In genomic region chr1:93328809-93329477, GRCh38 we compare ENCODE assay signal across 10 cellular contexts. TPM values are rescaled to one million over a fixed set of nuclear protein-coding genes. Genes with fewer than 3 reads are reported as not detected.
DNase-seq lines count a peak whose midpoint lies in the region; ATAC-seq and TF ChIP-seq lines count a peak whose summit lies in the region.
"Had no signal": no experiment of that assay in that cellular context is flagged by ENCODE, and none has a peak within 500 bp of the region (broad histone marks: within the 10 kb centered on the region; RNA-seq: fewer than 3 reads in every experiment).

No MANE protein-coding gene starts in this region.

- no peak overlapping the region for H3K4me3 ChIP-seq in WERI-Rb-1 (ENCODE audit: low read depth, low read length)

- H3K9me3 ChIP-seq in WERI-Rb-1 (ENCODE audit: severe bottlenecking) = no peaks in the 10 kb centered on the region

- peak; percentile 89 for ATAC-seq in GM19395 (IDR thresholded peaks at IDR 0.05; ENCODE audit: unreplicated experiment)
- peak; percentile 87 for ATAC-seq in HG03025 (IDR thresholded peaks at IDR 0.05; ENCODE audit: low FRiP score, unreplicated experiment)
- ATAC-seq: activated CD4-positive, CD25-positive, alpha-beta regulatory T cell treated with anti-CD3 and anti-CD28 coated beads, Interleukin-2, amount 50 U/mL, for 24 hours had no signal

- peak overlapping the region; percentile 46 for H3K27ac ChIP-seq in WERI-Rb-1

- H3K27me3 ChIP-seq in WERI-Rb-1 (ENCODE audit: insufficient read depth, low read depth, severe bottlenecking) = no peaks in the 10 kb centered on the region

- H3K36me3 ChIP-seq in WERI-Rb-1 = no peaks in the 10 kb centered on the region

- TF ChIP-seq CTCF in WERI-Rb-1 (IDR thresholded peaks at IDR 0.05; ENCODE audit: low read depth, low read length) = no peak

- peak; percentile 58 for DNase-seq in AG20443 (ENCODE audit: low spot score)
- DNase-seq in WERI-Rb-1 = peak; percentile 22
- no peak for DNase-seq in GM19240 (ENCODE audit: insufficient read length, low spot score)
- no peak for DNase-seq in HT-29 (ENCODE audit: low spot score)
- no peak for DNase-seq in effector CD8-positive, alpha-beta T cell (lab: John Stamatoyannopoulos, UW)
- DNase-seq in NCI-H187 treated with DMSO at 0.1 percent for 48 hours (lab: John Stamatoyannopoulos, UW) = no peak
- DNase-seq: ACHN had no signal

RNA-seq across cellular contexts. Expression of gene DR1, which starts 16.8 kb away (rescaled TPM):
- 33.5 and 34.6 TPM in 2 replicates for total RNA-seq in HT-29 (2014; rRNA removed; shearing (Covaris generic))

Comparison
In these comparisons a context has a peak if more than half of its experiments do, and no peak if none do; other contexts are left out.
1. DNase-seq: peak in AG20443 (single experiment) and WERI-Rb-1 (single experiment); none in GM19240 (single experiment), HT-29 (single experiment), effector CD8-positive, alpha-beta T cell (single experiment) and NCI-H187 treated with DMSO at 0.1 percent for 48 hours (single experiment).